Comparison of ENCODE assay signal across 8 cellular contexts in genomic region chr15:85344241-85344640, GRCh38. TPM values are rescaled to one million over a fixed set of nuclear protein-coding genes. Genes with fewer than 3 reads are reported as not detected.
A peak's percentile ranks its signal among the peaks of the same experiment; 100 is the strongest.
DNase-seq lines count a peak whose midpoint lies in the region; ATAC-seq and TF ChIP-seq lines count a peak whose summit lies in the region.
"Not testable (repeated sequence)": the region's sequence is repeated elsewhere in the genome, so short reads cannot be mapped to it uniquely, and the experiment has no call there.

No MANE protein-coding gene starts in this region.

- not testable (repeated sequence) for H3K4me3 ChIP-seq in SJSA1; colonic mucosa; fibroblast of villous mesenchyme (ENCODE audit: low read depth, low read length); left lung; vagina

- not testable (repeated sequence) for H3K9ac ChIP-seq in colonic mucosa (ENCODE audit: low read depth in 2 of 2, low read length in 2 of 2)

- not testable (repeated sequence) for H3K27me3 ChIP-seq in SJSA1 (replicated peaks); colonic mucosa; left lung; vagina

- intact Hi-C loops in colonic mucosa (cut with DNase I); left lung (cut with DNase I); vagina (cut with DNase I): not testable (repeated sequence)

- H3K36me3 ChIP-seq in SJSA1, colonic mucosa, left lung, vagina: not testable (repeated sequence)

- peak overlapping the region; percentile 90 for H3K27ac ChIP-seq in SJSA1
- peak overlapping the region; percentile 3 for H3K27ac ChIP-seq in colonic mucosa
- H3K27ac ChIP-seq in left lung: peak overlapping the region; percentile 36 to 45
- peak overlapping the region; percentile 70 for H3K27ac ChIP-seq in vagina

- H3K4me1 ChIP-seq in SJSA1 (replicated peaks) (peaks cover 32% of the 10 kb centered on the region), vagina (peaks cover 19% of the 10 kb centered on the region)
- H3K4me1 ChIP-seq in colonic mucosa, left lung: not testable (repeated sequence)

- TF ChIP-seq POLR2A in vagina (IDR thresholded peaks at IDR 0.05): not testable (repeated sequence)

- ATAC-seq in left lung: peak; percentile 5

- TF ChIP-seq CTCF in colonic mucosa (IDR thresholded peaks at IDR 0.05); fibroblast of villous mesenchyme (IDR thresholded peaks at IDR 0.05; ENCODE audit: insufficient read depth, low read depth, low read length); left lung (IDR thresholded peaks at IDR 0.05); vagina (IDR thresholded peaks at IDR 0.05): not testable (repeated sequence)

- DNase-seq in EL: peak; percentile 65
- peak; percentile 34 for DNase-seq in LHCN-M2 (ENCODE audit: low read depth)
- peak in 1 of 2 experiments; percentile 57 for DNase-seq in SJSA1 (ENCODE audit: low read depth in 1 of 2, low spot score in 2 of 2)
- not testable (repeated sequence) for DNase-seq in colonic mucosa; left lung; vagina (ENCODE audit: extremely low spot score in 2 of 2)
- peak; percentile 50 for DNase-seq in fibroblast of villous mesenchyme (ENCODE audit: low read depth)
- DNase-seq in renal cortical epithelial cell (ENCODE audit: low read depth): peak; percentile 83

- not testable (repeated sequence) for H3K9me3 ChIP-seq in SJSA1 (replicated peaks); colonic mucosa; left lung; vagina

RNA-seq across cellular contexts. Expression of gene AKAP13, which starts 36.2 kb away (rescaled TPM):
- 35.4 and 55.3 TPM in 2 replicates for total RNA-seq in LHCN-M2 (2014; rRNA removed)
- 15.8 TPM for polyA plus RNA-seq in LHCN-M2 (2012)
- 65.4 and 79.3 TPM in 2 replicates for total RNA-seq in SJSA1 (2014; rRNA removed; shearing (Covaris generic))
- 100 to 1,000 TPM in 1 of 2 donors, 10 to 100 TPM in 1; 87.3 to 106 TPM for total RNA-seq in colonic mucosa
- total RNA-seq in fibroblast of villous mesenchyme: 116 and 164 TPM in 2 replicates
- total RNA-seq in left lung: 100 to 1,000 TPM; 300 to 346 TPM
- total RNA-seq in renal cortical epithelial cell: 54.2 and 152 TPM in 2 replicates
- 177 TPM for total RNA-seq in vagina

Comparison
In these comparisons a context has a peak if more than half of its experiments do, and no peak if none do; other contexts are left out.
1. H3K27ac ChIP-seq: peak in every context shown above with its lines; median percentile 90 in SJSA1; 70 in vagina; 40 in left lung; 3 in colonic mucosa.